ENCODE assay signal across 22 cellular contexts in the genomic region with DNA sequence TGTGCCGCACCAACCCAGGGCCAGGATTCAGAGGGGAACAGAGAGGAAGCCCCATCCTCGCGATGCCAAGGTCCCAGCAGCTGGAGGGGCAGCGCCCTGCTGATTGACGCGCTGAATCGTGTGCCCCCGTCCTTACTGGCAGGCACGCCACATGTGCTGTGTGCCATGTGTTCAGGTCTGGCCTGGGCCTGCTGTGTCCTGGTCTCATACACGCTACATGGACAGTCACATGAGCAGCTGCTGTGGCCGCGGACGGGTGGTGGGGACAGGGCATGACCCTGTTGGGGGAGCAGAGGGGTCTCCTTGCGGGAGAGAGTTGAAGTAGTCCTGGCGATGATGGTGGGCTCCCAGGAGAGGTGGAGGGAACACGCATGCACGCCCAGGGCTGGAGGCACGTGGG. TPM values are rescaled to one million over a fixed set of nuclear protein-coding genes. Genes with fewer than 3 reads are reported as not detected.
"Had no signal": no experiment of that assay in that cellular context is flagged by ENCODE, and none has a peak within 500 bp of the region (broad histone marks: within the 10 kb centered on the region; RNA-seq: fewer than 3 reads in every experiment).

No MANE protein-coding gene starts in this region.

- H3K9me3 ChIP-seq: pancreas, right lobe of liver, thoracic aorta had no signal

- H3K4me3 ChIP-seq: pancreas, right lobe of liver, thoracic aorta had no signal

- H3K36me3 Mint-ChIP-seq: activated CD8-positive, alpha-beta memory T cell treated with anti-CD3 and anti-CD28 coated beads, Interleukin-2, amount 10 ng/mL, durations not matched to agents 7 days and 5 days; activated naive CD4-positive, alpha-beta T cell treated with anti-CD3 and anti-CD28 coated beads, Interleukin-2, amount 10 ng/mL, durations not matched to agents 7 days and 5 days; naive thymus-derived CD8-positive, alpha-beta T cell; type B pancreatic cell had no signal

- ATAC-seq: activated CD8-positive, alpha-beta memory T cell treated with anti-CD3 and anti-CD28 coated beads, Interleukin-2, amount 10 ng/mL, durations not matched to agents 7 days and 5 days; naive thymus-derived CD8-positive, alpha-beta T cell had no signal

- H3K27me3 ChIP-seq: pancreas, right lobe of liver had no signal

- H3K27ac ChIP-seq: pancreas, right lobe of liver, thoracic aorta had no signal

- H3K36me3 ChIP-seq: pancreas, right lobe of liver, thoracic aorta had no signal

- H3K9me3 Mint-ChIP-seq: activated CD4-positive, alpha-beta memory T cell treated with anti-CD3 and anti-CD28 coated beads, Interleukin-2, amount 10 ng/mL, durations not matched to agents 7 days and 5 days; activated CD4-positive, alpha-beta T cell treated with anti-CD3 and anti-CD28 coated beads, Interleukin-2, amount 10 ng/mL, durations not matched to agents 24 days and 14 days; activated naive CD4-positive, alpha-beta T cell treated with anti-CD3 and anti-CD28 coated beads, Interleukin-2, amount 10 ng/mL, durations not matched to agents 7 days and 5 days; type B pancreatic cell had no signal

- H3K4me1 ChIP-seq: pancreas, right lobe of liver had no signal

- H3K27ac Mint-ChIP-seq: activated CD4-positive, alpha-beta memory T cell treated with anti-CD3 and anti-CD28 coated beads, Interleukin-2, amount 10 ng/mL, durations not matched to agents 7 days and 5 days; activated CD4-positive, alpha-beta T cell treated with anti-CD3 and anti-CD28 coated beads, Interleukin-2, amount 10 ng/mL, durations not matched to agents 24 days and 14 days; activated CD8-positive, alpha-beta memory T cell treated with anti-CD3 and anti-CD28 coated beads, Interleukin-2, amount 10 ng/mL, durations not matched to agents 7 days and 5 days; activated naive CD4-positive, alpha-beta T cell treated with anti-CD3 and anti-CD28 coated beads, Interleukin-2, amount 10 ng/mL, durations not matched to agents 7 days and 5 days; T-helper 17 cell; type B pancreatic cell had no signal

- FAIRE-seq: kidney, pancreas, small intestine had no signal

- H3K4me3 Mint-ChIP-seq: activated CD4-positive, alpha-beta memory T cell treated with anti-CD3 and anti-CD28 coated beads, Interleukin-2, amount 10 ng/mL, durations not matched to agents 7 days and 5 days; activated CD4-positive, alpha-beta T cell treated with anti-CD3 and anti-CD28 coated beads, Interleukin-2, amount 10 ng/mL, durations not matched to agents 24 days and 14 days; activated CD8-positive, alpha-beta memory T cell treated with anti-CD3 and anti-CD28 coated beads, Interleukin-2, amount 10 ng/mL, durations not matched to agents 7 days and 5 days; activated naive CD4-positive, alpha-beta T cell treated with anti-CD3 and anti-CD28 coated beads, Interleukin-2, amount 10 ng/mL, durations not matched to agents 7 days and 5 days; type B pancreatic cell had no signal

- DNase-seq: activated CD4-positive, alpha-beta memory T cell treated with anti-CD3 and anti-CD28 coated beads, Interleukin-2, amount 10 ng/mL, durations not matched to agents 7 days and 5 days; activated CD4-positive, alpha-beta T cell treated with anti-CD3 and anti-CD28 coated beads, Interleukin-2, amount 10 ng/mL, durations not matched to agents 24 days and 14 days; activated CD8-positive, alpha-beta memory T cell treated with anti-CD3 and anti-CD28 coated beads, Interleukin-2, amount 10 ng/mL, durations not matched to agents 7 days and 5 days; activated effector memory CD4-positive, alpha-beta T cell treated with anti-CD3 and anti-CD28 coated beads, Interleukin-2, amount 50 U/mL, for 16 hours; activated naive CD4-positive, alpha-beta T cell treated with anti-CD3 and anti-CD28 coated beads, Interleukin-2, amount 10 ng/mL, durations not matched to agents 7 days and 5 days; activated T-cell treated with anti-CD3 and anti-CD28 coated beads for 4 hours; effector CD4-positive, alpha-beta T cell; foreskin melanocyte; kidney; naive thymus-derived CD8-positive, alpha-beta T cell; small intestine; stimulated activated CD4-positive, alpha-beta T cell treated with anti-CD3 and anti-CD28 coated beads, Interleukin-2, amount 100 ng/mL, for 24 hours; stimulated activated naive CD4-positive, alpha-beta T cell; SW 1271; T-helper 17 cell had no signal

RNA-seq across cellular contexts. Expression of gene CBFA2T3, which starts 18.0 kb away (rescaled TPM):
- total RNA-seq: activated CD4-positive, alpha-beta memory T cell treated with anti-CD3 and anti-CD28 coated beads, Interleukin-2, amount 10 ng/mL, durations not matched to agents 7 days and 5 days; activated CD4-positive, alpha-beta T cell treated with anti-CD3 and anti-CD28 coated beads, Interleukin-2, amount 10 ng/mL, durations not matched to agents 24 days and 14 days; chondrocyte; lung microvascular endothelial cell; pulmonary artery endothelial cell had no signal
